20 cellular contexts compared by ENCODE assay signal in the genomic region with DNA sequence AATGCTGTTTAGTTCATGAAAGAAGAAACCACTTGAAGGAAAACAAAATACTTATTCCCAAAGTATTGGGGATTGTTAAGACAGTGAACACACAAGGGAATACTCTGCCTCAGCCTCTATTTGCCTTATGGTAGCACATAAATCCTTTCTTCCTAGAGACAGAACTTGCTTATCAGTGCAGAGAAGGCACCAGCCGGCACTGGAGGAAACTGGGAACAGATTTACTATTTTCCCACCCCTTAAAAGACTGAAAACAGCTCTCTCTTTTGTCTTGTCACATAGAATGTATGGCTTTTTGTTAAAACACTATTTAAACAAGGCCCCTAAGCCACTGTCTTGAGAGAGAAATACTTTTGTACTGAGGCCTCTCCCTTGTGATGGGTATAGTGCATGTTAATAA. TPM values are rescaled to one million over a fixed set of nuclear protein-coding genes. Genes with fewer than 3 reads are reported as not detected.
"Had no signal": no experiment of that assay in that cellular context is flagged by ENCODE, and none has a peak within 500 bp of the region (broad histone marks: within the 10 kb centered on the region; RNA-seq: fewer than 3 reads in every experiment).

No MANE protein-coding gene starts in this region.

- H3K4me3 ChIP-seq: breast epithelium, left lung, tibial artery had no signal

- H2AFZ ChIP-seq: parathyroid adenoma had no signal

- H3K27me3 Mint-ChIP-seq: activated CD4-positive, alpha-beta T cell treated with anti-CD3 and anti-CD28 coated beads for 36 hours; activated naive CD4-positive, alpha-beta T cell treated with anti-CD3 and anti-CD28 coated beads, Interleukin-2, amount 50 U/mL, for 24 hours; effector memory CD8-positive, alpha-beta T cell; naive thymus-derived CD8-positive, alpha-beta T cell had no signal

- H3K79me2 ChIP-seq: parathyroid adenoma had no signal

- H3K4me3 Mint-ChIP-seq: activated CD4-positive, alpha-beta T cell treated with anti-CD3 and anti-CD28 coated beads for 36 hours; activated naive CD4-positive, alpha-beta T cell treated with anti-CD3 and anti-CD28 coated beads, Interleukin-2, amount 50 U/mL, for 24 hours; effector memory CD8-positive, alpha-beta T cell; naive thymus-derived CD8-positive, alpha-beta T cell; T-helper 2 cell treated with Interferon-gamma antibody and Interleukin-4, amounts not matched to agents 5 μg/mL and 100 μg/mL, for 36 hours; WTC11 had no signal

- H3K27ac ChIP-seq: breast epithelium, epithelial cell of prostate, left lung, parathyroid adenoma, tibial artery had no signal

- H3K9me3 Mint-ChIP-seq: T-helper 2 cell treated with Interferon-gamma antibody and Interleukin-4, amounts not matched to agents 5 μg/mL and 100 μg/mL, for 36 hours had no signal

- H3K36me3 Mint-ChIP-seq: activated naive CD4-positive, alpha-beta T cell treated with anti-CD3 and anti-CD28 coated beads, Interleukin-2, amount 50 U/mL, for 24 hours; naive thymus-derived CD8-positive, alpha-beta T cell had no signal

- DNase-seq: activated CD4-positive, alpha-beta T cell treated with anti-CD3 and anti-CD28 coated beads for 36 hours; activated CD4-positive, alpha-beta T cell treated with anti-CD3 and anti-CD28 coated beads, Interleukin-2, amount 50 U/mL, for 48 hours; activated gamma-delta T cell; cerebellar nuclear complex; effector memory CD8-positive, alpha-beta T cell; foreskin fibroblast; hypothalamus; left lung; mammary epithelial cell; naive thymus-derived CD8-positive, alpha-beta T cell; stimulated activated CD8-positive, alpha-beta memory T cell treated with anti-CD3 and anti-CD28 coated beads, Interleukin-4, amount 100 ng/mL, for 48 hours; stimulated activated naive CD4-positive, alpha-beta T cell; tibial artery had no signal

- H3K4me1 Mint-ChIP-seq: activated CD4-positive, alpha-beta T cell treated with anti-CD3 and anti-CD28 coated beads for 36 hours; activated naive CD4-positive, alpha-beta T cell treated with anti-CD3 and anti-CD28 coated beads, Interleukin-2, amount 50 U/mL, for 24 hours; naive thymus-derived CD8-positive, alpha-beta T cell had no signal

- ATAC-seq: activated CD4-positive, alpha-beta T cell treated with anti-CD3 and anti-CD28 coated beads for 36 hours; effector memory CD8-positive, alpha-beta T cell; left lung; naive thymus-derived CD8-positive, alpha-beta T cell; sciatic nerve; WTC11 had no signal

- H3K36me3 ChIP-seq: breast epithelium, left lung, tibial artery had no signal

- H3K27ac Mint-ChIP-seq: activated CD4-positive, alpha-beta T cell treated with anti-CD3 and anti-CD28 coated beads for 36 hours; activated naive CD4-positive, alpha-beta T cell treated with anti-CD3 and anti-CD28 coated beads, Interleukin-2, amount 50 U/mL, for 24 hours; effector memory CD8-positive, alpha-beta T cell; naive thymus-derived CD8-positive, alpha-beta T cell; T-helper 2 cell treated with Interferon-gamma antibody and Interleukin-4, amounts not matched to agents 5 μg/mL and 100 μg/mL, for 36 hours; WTC11 had no signal

- H3K4me1 ChIP-seq: breast epithelium, left lung, parathyroid adenoma, tibial artery had no signal

- H3K27me3 ChIP-seq: breast epithelium, left lung, tibial artery had no signal

RNA-seq across cellular contexts. Expression of gene EDIL3, which starts 40.7 kb away (rescaled TPM):
- total RNA-seq: activated CD4-positive, alpha-beta T cell treated with anti-CD3 and anti-CD28 coated beads for 36 hours; naive thymus-derived CD8-positive, alpha-beta T cell had no signal
- polyA plus RNA-seq: naive thymus-derived CD8-positive, alpha-beta T cell had no signal
